ENCODE assay signal across 5 cellular contexts in the genomic region with DNA sequence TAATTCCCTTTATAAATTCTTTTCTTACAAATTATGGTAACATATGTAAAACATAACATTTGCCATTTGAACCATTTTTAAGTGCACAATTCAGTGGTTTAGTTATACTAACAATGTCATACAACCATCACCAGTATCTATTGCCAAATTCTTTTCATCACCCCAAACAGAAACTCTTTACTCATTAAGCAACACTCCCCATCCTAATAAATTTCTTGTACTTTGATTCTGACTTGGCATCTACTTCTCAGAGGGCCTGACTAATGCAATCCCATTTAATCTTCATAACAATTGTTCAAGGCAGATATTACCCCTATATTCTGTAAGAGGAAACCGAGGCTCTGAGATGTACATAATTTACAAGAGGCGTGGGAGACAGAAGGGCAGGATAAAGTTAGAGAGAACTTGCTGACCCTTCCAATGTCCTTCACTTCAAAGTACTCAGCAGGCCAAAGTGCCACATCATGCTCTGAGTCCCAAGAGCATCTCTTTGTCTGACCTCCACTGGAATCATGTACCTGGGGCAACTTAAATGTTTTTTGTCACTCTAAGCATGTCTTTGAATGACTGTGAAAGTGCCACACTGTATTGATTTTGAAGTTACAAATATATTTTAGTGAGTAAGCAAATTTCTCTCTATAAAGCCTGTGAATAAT.
"Had no signal": no experiment of that assay in that cellular context is flagged by ENCODE, and none has a peak within 500 bp of the region (broad histone marks: within the 10 kb centered on the region; RNA-seq: fewer than 3 reads in every experiment).

No MANE protein-coding gene starts in this region.

- H3K4me1 Mint-ChIP-seq: IgD-negative memory B cell had no signal

- DNase-seq: IMR-90 had no signal

- H3K4me3 Mint-ChIP-seq: IgD-negative memory B cell had no signal

- H3K4me3 ChIP-seq: K562 had no signal

- H3K27ac ChIP-seq: HL-60 had no signal

- ATAC-seq: HepG2, K562 had no signal

- H3K9me3 Mint-ChIP-seq: IgD-negative memory B cell had no signal

- H3K36me3 Mint-ChIP-seq: IgD-negative memory B cell had no signal

- H3K27ac Mint-ChIP-seq: IgD-negative memory B cell had no signal
